ENCODE assay signal across 15 cellular contexts in the genomic region with DNA sequence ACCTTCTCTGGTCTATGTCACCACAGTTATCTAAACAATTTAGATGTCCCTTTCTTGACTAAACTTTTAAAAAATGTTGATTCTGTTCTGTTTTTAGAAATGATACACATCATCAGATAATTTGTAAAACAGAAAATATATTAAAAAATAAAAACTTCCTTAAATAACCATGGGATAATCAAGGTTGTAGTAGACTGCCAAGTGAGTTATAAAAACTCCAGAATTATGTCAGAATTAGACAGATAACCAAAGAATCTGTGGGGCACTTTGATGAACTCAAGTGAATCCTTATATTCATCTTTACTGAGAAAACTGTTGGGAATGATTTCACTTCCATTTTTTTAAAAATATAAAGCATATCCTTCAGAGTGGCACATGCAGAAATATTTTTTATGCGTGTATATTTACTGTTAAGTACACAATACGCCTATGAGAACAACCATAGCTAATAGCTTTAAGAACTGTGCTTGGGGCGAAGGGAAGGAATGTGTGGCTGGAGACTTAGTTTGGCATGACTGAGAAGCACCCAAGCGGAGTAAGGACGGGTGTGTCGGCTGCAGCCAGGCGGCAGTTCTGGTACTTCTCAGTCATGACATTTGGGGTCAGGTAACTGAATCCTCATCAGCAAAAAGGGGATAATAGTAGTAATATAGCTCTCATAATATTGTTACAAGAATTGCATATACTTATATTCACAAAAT.
DNase-seq lines count a peak whose midpoint lies in the region; ATAC-seq and FAIRE-seq lines count a peak whose summit lies in the region.
"Had no signal": no experiment of that assay in that cellular context is flagged by ENCODE, and none has a peak within 500 bp of the region (broad histone marks: within the 10 kb centered on the region; RNA-seq: fewer than 3 reads in every experiment).

No MANE protein-coding gene starts in this region.

- FAIRE-seq in small intestine (lab: Jason Lieb, UNC), result peak; percentile 57

- no peaks in the 10 kb centered on the region for H3K9me3 ChIP-seq in small intestine (ENCODE audit: control insufficient read depth, low read depth)

- no peak overlapping the region for H3K4me3 ChIP-seq in small intestine (ENCODE audit: low read depth in 1 of 2, low read length in 2 of 2)

- no peaks in the 10 kb centered on the region for H3K36me3 ChIP-seq in small intestine (ENCODE audit: control insufficient read depth in 2 of 2, insufficient read depth in 2 of 2, low read length in 2 of 2)

- peak overlapping the region in 1 of 2 donors; percentile 39 for H3K27ac ChIP-seq in small intestine (ENCODE audit: low read depth in 1 of 2, low read length in 1 of 2)

- 84 to 94% (median 89%) methylated on average over 7 of the region's 7 CpGs for WGBS in small intestine, 3 donors

- no peaks in the 10 kb centered on the region for H3K27me3 ChIP-seq in small intestine (ENCODE audit: control insufficient read depth in 2 of 2, insufficient read depth in 2 of 2, low read length in 2 of 2)

- intact Hi-C loops in posterior cingulate gyrus (cut with DNase I), result no loop called here

- DNase-seq in LHCN-M2 (ENCODE audit: low read depth) (peak; percentile 55), ecto neural progenitor cell (ENCODE audit: low spot score) (peak; percentile 73), kidney glomerular epithelial cell (lab: John Stamatoyannopoulos, UW) (peak; percentile 95), small intestine (no peak), posterior cingulate gyrus (no peak), NCI-H2107 (lab: John Stamatoyannopoulos, UW) (no peak)
- DNase-seq in stimulated activated naive CD4-positive, alpha-beta T cell treated with Interleukin-2 at 50 U/mL for 16 hours (lab: John Stamatoyannopoulos, UW), result no peak
- DNase-seq: activated CD4-positive, alpha-beta T cell treated with anti-CD3 and anti-CD28 coated beads for 48 hours; activated T-cell treated with anti-CD3 and anti-CD28 coated beads, Interleukin-2, amount 50 U/mL, for 48 hours; anterior cingulate cortex; CD4-positive, alpha-beta memory T cell; NCI-H1092 treated with DMSO at 0.1 percent for 48 hours; retina; T-helper 17 cell had no signal

- ATAC-seq in GM21367 (IDR thresholded peaks at IDR 0.05; ENCODE audit: unreplicated experiment), result no peak
- ATAC-seq: T-helper 17 cell had no signal

- peaks cover 0 to 5% of the 10 kb centered on the region in 2 donors for H3K4me1 ChIP-seq in small intestine (ENCODE audit: control insufficient read depth in 2 of 2, insufficient read depth in 1 of 2, low read depth in 1 of 2, low read length in 1 of 2)

Comparison
In these comparisons a context has a peak if more than half of its experiments do, and no peak if none do; other contexts are left out.
1. DNase-seq: peak in LHCN-M2 (single experiment), ecto neural progenitor cell (single experiment) and kidney glomerular epithelial cell (single experiment); none in small intestine (single experiment), posterior cingulate gyrus (0 of 10), NCI-H2107 (single experiment) and stimulated activated naive CD4-positive, alpha-beta T cell treated with Interleukin-2 at 50 U/mL for 16 hours (single experiment).